Comparison of ENCODE assay signal across 1 cellular context in the genomic region with DNA sequence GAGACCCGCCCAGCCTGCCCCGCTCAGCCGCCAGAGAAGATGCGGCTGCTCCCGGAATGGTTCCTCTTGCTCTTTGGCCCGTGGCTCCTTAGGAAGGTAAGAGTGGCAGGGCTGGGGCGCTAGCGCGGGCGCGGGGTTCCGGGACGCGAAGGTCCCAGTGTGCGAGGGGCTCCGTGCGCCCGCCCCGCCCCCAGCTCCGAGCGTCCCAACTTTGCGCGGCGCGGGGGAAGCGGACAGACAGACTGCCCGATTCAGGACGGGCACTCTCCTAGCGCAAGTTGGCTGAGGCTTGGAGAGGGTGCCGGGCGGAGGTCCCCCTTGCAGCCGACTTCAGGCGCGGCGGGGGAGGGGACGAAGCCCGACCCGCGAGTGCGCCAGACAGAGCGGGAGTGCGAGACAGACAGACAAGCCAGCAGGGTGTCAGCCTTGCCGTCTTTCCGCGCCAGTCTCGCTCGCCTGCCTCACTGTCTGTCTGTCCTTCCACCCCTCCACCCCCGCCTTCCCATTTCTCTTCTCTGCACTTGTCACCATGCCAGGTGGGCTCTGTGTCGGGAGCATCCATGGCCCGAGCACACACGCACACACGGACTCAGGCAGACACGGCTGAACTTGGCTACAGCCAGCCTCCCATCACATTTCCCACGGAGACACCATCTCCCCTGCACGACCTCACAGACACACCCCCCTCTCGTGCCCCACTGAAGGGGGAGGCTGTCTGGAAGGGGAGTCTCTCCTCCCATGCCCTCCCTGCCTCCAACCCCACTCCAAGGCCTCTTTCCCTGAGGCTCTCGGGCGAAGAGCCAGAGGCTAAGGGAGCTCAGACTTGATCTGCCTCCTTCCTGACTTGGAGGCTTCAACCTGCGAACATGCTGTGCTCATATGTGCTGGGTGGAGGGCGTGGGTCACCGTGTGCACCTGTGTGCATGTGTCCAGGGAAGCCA.
TF ChIP-seq lines count a peak whose summit lies in the region.

No MANE protein-coding gene starts in this region.

TF ChIP-seq in HCT116, 20 proteins besides CTCF, POLR2A, EP300 and RAD21:
- TF ChIP-seq, protein P1, sequence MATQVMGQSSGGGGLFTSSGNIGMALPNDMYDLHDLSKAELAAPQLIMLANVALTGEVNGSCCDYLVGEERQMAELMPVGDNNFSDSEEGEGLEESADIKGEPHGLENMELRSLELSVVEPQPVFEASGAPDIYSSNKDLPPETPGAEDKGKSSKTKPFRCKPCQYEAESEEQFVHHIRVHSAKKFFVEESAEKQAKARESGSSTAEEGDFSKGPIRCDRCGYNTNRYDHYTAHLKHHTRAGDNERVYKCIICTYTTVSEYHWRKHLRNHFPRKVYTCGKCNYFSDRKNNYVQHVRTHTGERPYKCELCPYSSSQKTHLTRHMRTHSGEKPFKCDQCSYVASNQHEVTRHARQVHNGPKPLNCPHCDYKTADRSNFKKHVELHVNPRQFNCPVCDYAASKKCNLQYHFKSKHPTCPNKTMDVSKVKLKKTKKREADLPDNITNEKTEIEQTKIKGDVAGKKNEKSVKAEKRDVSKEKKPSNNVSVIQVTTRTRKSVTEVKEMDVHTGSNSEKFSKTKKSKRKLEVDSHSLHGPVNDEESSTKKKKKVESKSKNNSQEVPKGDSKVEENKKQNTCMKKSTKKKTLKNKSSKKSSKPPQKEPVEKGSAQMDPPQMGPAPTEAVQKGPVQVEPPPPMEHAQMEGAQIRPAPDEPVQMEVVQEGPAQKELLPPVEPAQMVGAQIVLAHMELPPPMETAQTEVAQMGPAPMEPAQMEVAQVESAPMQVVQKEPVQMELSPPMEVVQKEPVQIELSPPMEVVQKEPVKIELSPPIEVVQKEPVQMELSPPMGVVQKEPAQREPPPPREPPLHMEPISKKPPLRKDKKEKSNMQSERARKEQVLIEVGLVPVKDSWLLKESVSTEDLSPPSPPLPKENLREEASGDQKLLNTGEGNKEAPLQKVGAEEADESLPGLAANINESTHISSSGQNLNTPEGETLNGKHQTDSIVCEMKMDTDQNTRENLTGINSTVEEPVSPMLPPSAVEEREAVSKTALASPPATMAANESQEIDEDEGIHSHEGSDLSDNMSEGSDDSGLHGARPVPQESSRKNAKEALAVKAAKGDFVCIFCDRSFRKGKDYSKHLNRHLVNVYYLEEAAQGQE (IDR thresholded peaks at IDR 0.05; ENCODE audit: low read depth), result no peak
- TF ChIP-seq EZH2phosphoT487 (IDR thresholded peaks at IDR 0.05; ENCODE audit: borderline replicate concordance) (no peak), YY1 (IDR thresholded peaks at IDR 0.05; ENCODE audit: extremely low read depth, insufficient replicate concordance, low read depth, low read length) (no peak), JUND (IDR thresholded peaks at IDR 0.05) (no peak), SP1 (IDR thresholded peaks at IDR 0.05; ENCODE audit: low read depth) (no peak), CEBPB (IDR thresholded peaks at IDR 0.05; ENCODE audit: low read depth) (no peak), TCF7L2 (IDR thresholded peaks at IDR 0.05; ENCODE audit: borderline replicate concordance, extremely low read depth, insufficient read depth, insufficient read length) (no peak)
